19 cellular contexts compared by ENCODE assay signal in genomic region chr18:36189486-36189885, GRCh38. TPM values are rescaled to one million over a fixed set of nuclear protein-coding genes. Genes with fewer than 3 reads are reported as not detected.
DNase-seq lines count a peak whose midpoint lies in the region; ATAC-seq, FAIRE-seq and TF ChIP-seq lines count a peak whose summit lies in the region.
"Had no signal": no experiment of that assay in that cellular context is flagged by ENCODE, and none has a peak within 500 bp of the region (broad histone marks: within the 10 kb centered on the region; RNA-seq: fewer than 3 reads in every experiment).

No MANE protein-coding gene starts in this region.

- no peaks in the 10 kb centered on the region for H3K9me3 Mint-ChIP-seq in T-helper 1 cell treated with Interleukin-12 subunit alpha and Interleukin-12 subunit beta and Interleukin-4 antibody, amounts not matched to agents 30 μg/mL and 1 μg/mL, for 36 hours
- H3K9me3 Mint-ChIP-seq in astrocyte (ENCODE audit: unreplicated experiment) (no peaks in the 10 kb centered on the region), neural crest cell (no peaks in the 10 kb centered on the region)
- H3K9me3 Mint-ChIP-seq in naive thymus-derived CD4-positive, alpha-beta T cell = peaks cover 0 to 1% (median 0%) of the 10 kb centered on the region in 11 donors
- H3K9me3 Mint-ChIP-seq: CD4-positive, alpha-beta memory T cell had no signal

- POLR2A ChIA-PET in naive thymus-derived CD4-positive, alpha-beta T cell (lab: Charles Lee) = interaction anchor here (0.6 kb wide), 1 partner anchor 202 kb away, joined by 4 read pairs; no protein-coding TSS in a partner anchor

- no peak overlapping the region for H2AFZ ChIP-seq in astrocyte (ENCODE audit: low read depth, low read length)

- peaks cover 43% of the 10 kb centered on the region for H3K27me3 Mint-ChIP-seq in T-helper 1 cell treated with Interleukin-12 subunit alpha and Interleukin-12 subunit beta and Interleukin-4 antibody, amounts not matched to agents 30 μg/mL and 1 μg/mL, for 36 hours (ENCODE audit: low read depth)
- H3K27me3 Mint-ChIP-seq in astrocyte (ENCODE audit: low read depth, unreplicated experiment) (peaks cover 38% of the 10 kb centered on the region), neural crest cell (ENCODE audit: low read depth) (peaks cover 55% of the 10 kb centered on the region), T-helper 17 cell (peaks cover 29% of the 10 kb centered on the region)
- H3K27me3 Mint-ChIP-seq in naive thymus-derived CD4-positive, alpha-beta T cell = peaks cover 20 to 36% (median 24%) of the 10 kb centered on the region in 5 donors

- no peak overlapping the region for H3K9ac ChIP-seq in astrocyte (ENCODE audit: low read length)

- no peaks in the 10 kb centered on the region for H4K20me1 ChIP-seq in astrocyte (ENCODE audit: insufficient read depth, low read length)

- no peaks in the 10 kb centered on the region for H3K36me3 ChIP-seq in astrocyte (ENCODE audit: insufficient read depth, low read length)
- H3K36me3 ChIP-seq in naive thymus-derived CD4-positive, alpha-beta T cell (ENCODE audit: control insufficient read depth in 2 of 3, insufficient read depth in 3 of 3, low read length in 3 of 3) = peaks cover 0 to 4% (median 0%) of the 10 kb centered on the region in 3 experiments
- H3K36me3 ChIP-seq: BE2C had no signal

- no peak overlapping the region for H3K4me3 ChIP-seq in astrocyte (ENCODE audit: insufficient read depth, low read depth, low read length)
- H3K4me3 ChIP-seq in naive thymus-derived CD4-positive, alpha-beta T cell (ENCODE audit: low read length) = no peak overlapping the region

- DNase-seq in T-helper 1 cell (no peak), GM20000 (ENCODE audit: low spot score) (peak; percentile 4), astrocyte (ENCODE audit: low read depth) (no peak), neural crest cell (ENCODE audit: low read depth, low spot score) (no peak), T-helper 17 cell (no peak), GOT3 (lab: John Stamatoyannopoulos, UW) (no peak)
- no peak for DNase-seq in naive thymus-derived CD4-positive, alpha-beta T cell
- DNase-seq: BE2C; CD4-positive, alpha-beta memory T cell; DMS79 treated with DMSO at 0.1 percent for 48 hours; KBM-7; NCI-H1048; NCI-H2081 treated with DMSO at 0.1 percent for 48 hours; NCI-H510A; NCI-H774 had no signal

- peaks cover 9% of the 10 kb centered on the region for H3K4me1 ChIP-seq in astrocyte (ENCODE audit: insufficient read depth, low read length)
- H3K4me1 ChIP-seq in naive thymus-derived CD4-positive, alpha-beta T cell (ENCODE audit: control insufficient read depth in 2 of 2, insufficient read depth in 2 of 2, low read length in 2 of 2) = peaks cover 4 to 5% of the 10 kb centered on the region in 2 donors
- H3K4me1 ChIP-seq: BE2C had no signal

- CTCF ChIA-PET in naive thymus-derived CD4-positive, alpha-beta T cell (lab: Charles Lee) = no interaction called here

- TF ChIP-seq CTCF in GM20000 (IDR thresholded peaks at IDR 0.05; ENCODE audit: extremely low read depth, missing control alignments) = no peak
- TF ChIP-seq CTCF in astrocyte (IDR thresholded peaks at IDR 0.05; ENCODE audit: insufficient read depth, low read depth, low read length) = no peak
- TF ChIP-seq CTCF in neural crest cell (conservative IDR thresholded peaks at IDR 0.05) = no peak

- no peaks in the 10 kb centered on the region for H3K27me3 ChIP-seq in astrocyte (ENCODE audit: insufficient read depth, low read length)
- H3K27me3 ChIP-seq in naive thymus-derived CD4-positive, alpha-beta T cell (ENCODE audit: control insufficient read depth in 2 of 2, insufficient read depth in 2 of 2, low read length in 2 of 2) = peaks cover 0 to 3% of the 10 kb centered on the region in 2 donors
- H3K27me3 ChIP-seq: BE2C had no signal

- H3K4me2 ChIP-seq in astrocyte (ENCODE audit: low read length) = peak overlapping the region; percentile 99

- intact Hi-C loops in naive thymus-derived CD4-positive, alpha-beta T cell (cut with micrococcal nuclease) = loop anchor here in 1 of 2 donors (5.0 kb wide), 1 partner anchor 93 kb away; no protein-coding TSS in a partner anchor

- no peaks in the 10 kb centered on the region for H3K36me3 Mint-ChIP-seq in T-helper 1 cell treated with Interleukin-12 subunit alpha and Interleukin-12 subunit beta and Interleukin-4 antibody, amounts not matched to agents 30 μg/mL and 1 μg/mL, for 36 hours (ENCODE audit: low read depth)
- H3K36me3 Mint-ChIP-seq in astrocyte (ENCODE audit: low read depth, unreplicated experiment) = no peaks in the 10 kb centered on the region
- H3K36me3 Mint-ChIP-seq in neural crest cell (ENCODE audit: low read depth) = no peaks in the 10 kb centered on the region
- H3K36me3 Mint-ChIP-seq in T-helper 17 cell (ENCODE audit: low read depth) = peaks cover 6% of the 10 kb centered on the region
- peaks cover 0 to 8% (median 0%) of the 10 kb centered on the region in 5 donors for H3K36me3 Mint-ChIP-seq in naive thymus-derived CD4-positive, alpha-beta T cell

- no peaks in the 10 kb centered on the region for H3K9me3 ChIP-seq in astrocyte (ENCODE audit: insufficient read depth, low read depth, low read length)
- H3K9me3 ChIP-seq in T-helper 17 cell (ENCODE audit: control insufficient read depth, low read length, poor library complexity, severe bottlenecking) = no peaks in the 10 kb centered on the region
- H3K9me3 ChIP-seq in naive thymus-derived CD4-positive, alpha-beta T cell (ENCODE audit: control insufficient read depth in 2 of 3, low read length in 3 of 3) = no peaks in the 10 kb centered on the region
- H3K9me3 ChIP-seq: BE2C had no signal

- no peaks in the 10 kb centered on the region for H3K79me2 ChIP-seq in astrocyte (ENCODE audit: insufficient read depth, low read length)

- ATAC-seq in T-helper 17 cell = no peak
- no peak for ATAC-seq in naive thymus-derived CD4-positive, alpha-beta T cell

- FAIRE-seq in astrocyte (lab: Jason Lieb, UNC) = no peak
- FAIRE-seq: G401.6, H54 had no signal

- peaks cover 8% of the 10 kb centered on the region for H3K4me1 Mint-ChIP-seq in T-helper 1 cell treated with Interleukin-12 subunit alpha and Interleukin-12 subunit beta and Interleukin-4 antibody, amounts not matched to agents 30 μg/mL and 1 μg/mL, for 36 hours (ENCODE audit: low read depth)
- H3K4me1 Mint-ChIP-seq in astrocyte (ENCODE audit: low read depth, unreplicated experiment) (no peaks in the 10 kb centered on the region), neural crest cell (peaks cover 15% of the 10 kb centered on the region), T-helper 17 cell (peaks cover 14% of the 10 kb centered on the region)
- H3K4me1 Mint-ChIP-seq in naive thymus-derived CD4-positive, alpha-beta T cell = peaks cover 7 to 16% (median 11%) of the 10 kb centered on the region in 7 donors

- H3K4me3 Mint-ChIP-seq in T-helper 1 cell treated with Interleukin-12 subunit alpha and Interleukin-12 subunit beta and Interleukin-4 antibody, amounts not matched to agents 30 μg/mL and 1 μg/mL, for 36 hours = peak overlapping the region; percentile 70
- H3K4me3 Mint-ChIP-seq in astrocyte (ENCODE audit: unreplicated experiment) = no peak overlapping the region
- H3K4me3 Mint-ChIP-seq in neural crest cell = peak overlapping the region; percentile 84
- H3K4me3 Mint-ChIP-seq in T-helper 17 cell = no peak overlapping the region
- H3K4me3 Mint-ChIP-seq in naive thymus-derived CD4-positive, alpha-beta T cell = peak overlapping the region in 3 of 10 donors; percentile 80 to 85 (median 82)

- no peak overlapping the region for H3K27ac ChIP-seq in astrocyte (ENCODE audit: low read depth, low read length)
- no peak overlapping the region for H3K27ac ChIP-seq in naive thymus-derived CD4-positive, alpha-beta T cell (ENCODE audit: low read depth, low read length)
- H3K27ac ChIP-seq: 22Rv1 had no signal

- no peak overlapping the region for H3K27ac Mint-ChIP-seq in T-helper 1 cell treated with Interleukin-12 subunit alpha and Interleukin-12 subunit beta and Interleukin-4 antibody, amounts not matched to agents 30 μg/mL and 1 μg/mL, for 36 hours
- H3K27ac Mint-ChIP-seq in astrocyte (ENCODE audit: unreplicated experiment) (no peak overlapping the region), neural crest cell (ENCODE audit: unreplicated experiment) (no peak overlapping the region), T-helper 17 cell (no peak overlapping the region)
- H3K27ac Mint-ChIP-seq in naive thymus-derived CD4-positive, alpha-beta T cell = no peak overlapping the region

RNA-seq across cellular contexts. Expression of gene MOCOS, which starts 2.2 kb away (rescaled TPM):
- total RNA-seq in astrocyte (1.4 and 1.9 TPM in 2 replicates), neural crest cell (2.6 TPM in 2 replicates), T-helper 17 cell (under 1 TPM in 1 of 2 donors, not detected in 1; 0.30 TPM)
- under 1 TPM in 1 of 5 experiments, not detected in 4; 0.05 TPM for total RNA-seq in naive thymus-derived CD4-positive, alpha-beta T cell
- not detected for polyA plus RNA-seq in naive thymus-derived CD4-positive, alpha-beta T cell

RNA-seq across cellular contexts. Expression of gene ELP2, which starts 59.8 kb away (rescaled TPM):
- total RNA-seq in astrocyte (98.1 and 99.8 TPM in 2 replicates), neural crest cell (80.4 and 94.1 TPM in 2 replicates), T-helper 17 cell (100 to 1,000 TPM; 147 to 152 TPM)
- total RNA-seq in naive thymus-derived CD4-positive, alpha-beta T cell = 100 to 1,000 TPM in 4 of 5 experiments, 10 to 100 TPM in 1; 79.3 to 177 (median 150) TPM
- polyA plus RNA-seq in naive thymus-derived CD4-positive, alpha-beta T cell = 10 to 100 TPM; 77.4 to 93.9 TPM

Comparison
In these comparisons a context has a peak if more than half of its experiments do, and no peak if none do; other contexts are left out.
1. H3K4me3 Mint-ChIP-seq: peak in T-helper 1 cell treated with Interleukin-12 subunit alpha and Interleukin-12 subunit beta and Interleukin-4 antibody, amounts not matched to agents 30 μg/mL and 1 μg/mL, for 36 hours (single experiment) and neural crest cell (single experiment); none in astrocyte (single experiment) and T-helper 17 cell (single experiment).